ENCODE assay signal across 1 cellular context in genomic region chr15:100537326-100537725, GRCh38.
TF ChIP-seq lines count a peak whose summit lies in the region.

No MANE protein-coding gene starts in this region.

TF ChIP-seq in GM12878, 131 proteins besides CTCF, POLR2A, EP300 and RAD21 (continued from another document):
- TF ChIP-seq, protein P1, sequence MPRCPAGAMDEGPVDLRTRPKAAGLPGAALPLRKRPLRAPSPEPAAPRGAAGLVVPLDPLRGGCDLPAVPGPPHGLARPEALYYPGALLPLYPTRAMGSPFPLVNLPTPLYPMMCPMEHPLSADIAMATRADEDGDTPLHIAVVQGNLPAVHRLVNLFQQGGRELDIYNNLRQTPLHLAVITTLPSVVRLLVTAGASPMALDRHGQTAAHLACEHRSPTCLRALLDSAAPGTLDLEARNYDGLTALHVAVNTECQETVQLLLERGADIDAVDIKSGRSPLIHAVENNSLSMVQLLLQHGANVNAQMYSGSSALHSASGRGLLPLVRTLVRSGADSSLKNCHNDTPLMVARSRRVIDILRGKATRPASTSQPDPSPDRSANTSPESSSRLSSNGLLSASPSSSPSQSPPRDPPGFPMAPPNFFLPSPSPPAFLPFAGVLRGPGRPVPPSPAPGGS (IDR thresholded peaks at IDR 0.05; ENCODE audit: borderline replicate concordance, insufficient read depth, low read depth, low read length, poor library complexity, severe bottlenecking) = no peak
- TF ChIP-seq SUPT20H (IDR thresholded peaks at IDR 0.05; ENCODE audit: borderline replicate concordance, control insufficient read depth, low read depth, low read length) = no peak
